In genomic region chr9:134650431-134651190, GRCh38 we compare ENCODE assay signal across 2 cellular contexts.
TF ChIP-seq lines count a peak whose summit lies in the region.

No MANE protein-coding gene starts in this region.

TF ChIP-seq in IMR-90, 13 proteins besides CTCF, POLR2A, EP300 and RAD21:
- TF ChIP-seq RCOR1 (IDR thresholded peaks at IDR 0.05; ENCODE audit: insufficient replicate concordance, low read length) (no peak), CEBPB (IDR thresholded peaks at IDR 0.05; ENCODE audit: low read depth, low read length) (no peak), CHD1 (IDR thresholded peaks at IDR 0.05; ENCODE audit: low read depth, low read length) (no peak), SMC3 (IDR thresholded peaks at IDR 0.05; ENCODE audit: low read depth, low read length) (no peak), MAZ (IDR thresholded peaks at IDR 0.05; ENCODE audit: borderline replicate concordance, low read depth, low read length) (no peak), MXI1 (IDR thresholded peaks at IDR 0.05; ENCODE audit: borderline replicate concordance, low read depth, low read length) (no peak), ELK1 (IDR thresholded peaks at IDR 0.05; ENCODE audit: borderline replicate concordance, low read depth, low read length) (no peak)

TF ChIP-seq in SK-N-SH treated with all-trans-retinoic acid at 6 μM for 48 hours, 23 proteins besides CTCF, POLR2A, EP300 and RAD21:
- no peak for TF ChIP-seq POU6F1 (CRISPR knock-in tag; IDR thresholded peaks at IDR 0.05; ENCODE audit: borderline replicate concordance, low read depth)
- no peak for TF ChIP-seq ZC3H10 (CRISPR knock-in tag; IDR thresholded peaks at IDR 0.05)
- TF ChIP-seq RARB (CRISPR knock-in tag; IDR thresholded peaks at IDR 0.05): no peak
- TF ChIP-seq ISL1 (CRISPR knock-in tag; IDR thresholded peaks at IDR 0.05): no peak
- no peak for TF ChIP-seq TOX (CRISPR knock-in tag; IDR thresholded peaks at IDR 0.05; ENCODE audit: borderline replicate concordance)
- no peak for TF ChIP-seq SNAI2 (CRISPR knock-in tag; IDR thresholded peaks at IDR 0.05)
- TF ChIP-seq OSR1 (CRISPR knock-in tag; IDR thresholded peaks at IDR 0.05): no peak
- TF ChIP-seq BACH2 (CRISPR knock-in tag; IDR thresholded peaks at IDR 0.05; ENCODE audit: borderline replicate concordance): no peak
- TF ChIP-seq TCF4 (CRISPR knock-in tag; IDR thresholded peaks at IDR 0.05; ENCODE audit: borderline replicate concordance): no peak
- no peak for TF ChIP-seq ZFP3 (CRISPR knock-in tag; IDR thresholded peaks at IDR 0.05)
- no peak for TF ChIP-seq ZFP30 (CRISPR knock-in tag; IDR thresholded peaks at IDR 0.05)
- TF ChIP-seq ZNF565 (CRISPR knock-in tag; conservative IDR thresholded peaks at IDR 0.05; ENCODE audit: low read depth): no peak
- TF ChIP-seq CSDC2 (CRISPR knock-in tag; IDR thresholded peaks at IDR 0.05): no peak
- TF ChIP-seq CSRNP3 (CRISPR knock-in tag; IDR thresholded peaks at IDR 0.05): no peak
